11 cellular contexts compared by ENCODE assay signal in genomic region chr2:229884775-229885699, GRCh38. TPM values are rescaled to one million over a fixed set of nuclear protein-coding genes. Genes with fewer than 3 reads are reported as not detected.
A peak's percentile ranks its signal among the peaks of the same experiment; 100 is the strongest.
DNase-seq lines count a peak whose midpoint lies in the region; ATAC-seq and TF ChIP-seq lines count a peak whose summit lies in the region.
"Had no signal": no experiment of that assay in that cellular context is flagged by ENCODE, and none has a peak within 500 bp of the region (broad histone marks: within the 10 kb centered on the region; RNA-seq: fewer than 3 reads in every experiment).

No MANE protein-coding gene starts in this region.

- H3K27ac Mint-ChIP-seq in Caco-2 (ENCODE audit: unreplicated experiment) = no peak overlapping the region
- H3K27ac Mint-ChIP-seq: activated CD8-positive, alpha-beta T cell treated with anti-CD3 and anti-CD28 coated beads, Interleukin-2, amount 10 ng/mL, durations not matched to agents 7 days and 5 days had no signal

- H3K36me3 Mint-ChIP-seq in Caco-2 (ENCODE audit: insufficient read depth, unreplicated experiment) = no peaks in the 10 kb centered on the region

- H3K4me3 Mint-ChIP-seq in Caco-2 (ENCODE audit: unreplicated experiment) = no peak overlapping the region
- H3K4me3 Mint-ChIP-seq: activated CD8-positive, alpha-beta T cell treated with anti-CD3 and anti-CD28 coated beads, Interleukin-2, amount 10 ng/mL, durations not matched to agents 7 days and 5 days had no signal

- TF ChIP-seq CTCF in right lobe of liver (IDR thresholded peaks at IDR 0.05) (no peak), Caco-2 (IDR thresholded peaks at IDR 0.05; ENCODE audit: insufficient read depth in 1 of 2, low read depth in 1 of 2, low read length in 1 of 2, severe bottlenecking in 1 of 2, unreplicated experiment in 1 of 2) (no peak)

- H3K4me1 ChIP-seq in right lobe of liver (peaks cover 0 to 41% (median 8%) of the 10 kb centered on the region in 4 donors), Caco-2 (no peaks in the 10 kb centered on the region)

- H3K4me1 Mint-ChIP-seq in Caco-2 (ENCODE audit: low read depth, unreplicated experiment) = peaks cover 14% of the 10 kb centered on the region

- TF ChIP-seq POLR2A in right lobe of liver (IDR thresholded peaks at IDR 0.05) = no peak

- H3K36me3 ChIP-seq in right lobe of liver (no peaks in the 10 kb centered on the region), Caco-2 (ENCODE audit: control insufficient read depth, insufficient read depth, low read length) (no peaks in the 10 kb centered on the region)

- H3K4me3 ChIP-seq in right lobe of liver (no peak overlapping the region), Caco-2 (ENCODE audit: low read depth, low read length) (no peak overlapping the region)

- no peaks in the 10 kb centered on the region for H3K9me3 ChIP-seq in right lobe of liver
- H3K9me3 ChIP-seq in Caco-2 = no peaks in the 10 kb centered on the region

- H3K27me3 ChIP-seq in right lobe of liver (no peaks in the 10 kb centered on the region), Caco-2 (replicated peaks; ENCODE audit: control insufficient read depth, insufficient read depth, low read length) (no peaks in the 10 kb centered on the region)

- intact Hi-C loops in right lobe of liver (cut with DNase I) = no loop called here
- intact Hi-C loops in Caco-2 (cut with micrococcal nuclease; ENCODE audit: unreplicated experiment) = no loop called here

- ATAC-seq in GM18861 (IDR thresholded peaks at IDR 0.05; ENCODE audit: unreplicated experiment) (peak; percentile 56), GM21447 (IDR thresholded peaks at IDR 0.05; ENCODE audit: unreplicated experiment) (peak; percentile 66), HG03039 (IDR thresholded peaks at IDR 0.05; ENCODE audit: unreplicated experiment) (peak; percentile 80), right lobe of liver (peak; percentile 36 to 62 (median 60))
- ATAC-seq: activated CD8-positive, alpha-beta T cell treated with anti-CD3 and anti-CD28 coated beads, Interleukin-2, amount 10 ng/mL, durations not matched to agents 7 days and 5 days had no signal

- no TSS peak for BruUV-seq in Caco-2 (replicated peaks; lab: Mats Ljungman, UMichigan)

- H3K27me3 Mint-ChIP-seq in Caco-2 (ENCODE audit: insufficient read depth, unreplicated experiment) = no peaks in the 10 kb centered on the region

- no peak overlapping the region for H3K27ac ChIP-seq in right lobe of liver

- whole genome bisulfite sequencing in right lobe of liver (ENCODE audit: insufficient coverage, low coverage, low lambda C conversion rate, missing lambda C conversion rate) = 46% methylated on average over 5 of the region's 5 CpGs

- DNase-seq in right lobe of liver = no peak
- DNase-seq in Caco-2 = no peak
- no peak for DNase-seq in OCI-M1 (lab: John Stamatoyannopoulos, UW)
- DNase-seq in anterior cingulate cortex (lab: John Stamatoyannopoulos, UW) = no peak
- no peak for DNase-seq in GDM1 (lab: John Stamatoyannopoulos, UW)
- DNase-seq: activated CD8-positive, alpha-beta T cell treated with anti-CD3 and anti-CD28 coated beads, Interleukin-2, amount 10 ng/mL, durations not matched to agents 7 days and 5 days; amygdala; NCI-H1694 had no signal

- POLR2A ChIA-PET in Caco-2 (lab: Charles Lee) = no interaction called here

- CTCF ChIA-PET in Caco-2 (lab: Charles Lee) = no interaction called here

- H3K9me3 Mint-ChIP-seq in Caco-2 (ENCODE audit: unreplicated experiment) = no peaks in the 10 kb centered on the region

RNA-seq across cellular contexts. Expression of gene TRIP12, which starts 36.8 kb away (rescaled TPM):
- total RNA-seq in right lobe of liver (10 to 100 TPM; 66.5 to 98.0 (median 85.4) TPM), Caco-2 (2022) (111 and 115 TPM in 2 replicates)

RNA-seq across cellular contexts. Expression of gene FBXO36, which starts 37.3 kb away (rescaled TPM):
- total RNA-seq in right lobe of liver (1 to 10 TPM in 1 of 6 experiments, under 1 TPM in 5; 0.49 to 1.2 (median 0.72) TPM), Caco-2 (2022) (0.21 and 0.64 TPM in 2 replicates)
